30 cellular contexts compared by ENCODE assay signal in genomic region chr15:44804303-44805046, GRCh38.
A peak's percentile ranks its signal among the peaks of the same experiment; 100 is the strongest.
DNase-seq lines count a peak whose midpoint lies in the region; ATAC-seq and TF ChIP-seq lines count a peak whose summit lies in the region.
"Had no signal": no experiment of that assay in that cellular context is flagged by ENCODE, and none has a peak within 500 bp of the region (broad histone marks: within the 10 kb centered on the region; RNA-seq: fewer than 3 reads in every experiment).

No MANE protein-coding gene starts in this region.

- CTCF ChIA-PET in GM10248 (lab: Yijun Ruan, JAX): interaction anchor here (1.2 kb wide), 1 partner anchor 18 kb away, joined by 3 read pairs; no protein-coding TSS in a partner anchor

- ATAC-seq in GM19395 (IDR thresholded peaks at IDR 0.05; ENCODE audit: unreplicated experiment) (peak; percentile 49), GM18502 (IDR thresholded peaks at IDR 0.05; ENCODE audit: poor library complexity, unreplicated experiment) (no peak)
- ATAC-seq: GM23338, left cardiac atrium had no signal

- no peak overlapping the region for H3K4me3 ChIP-seq in OCI-LY3 (ENCODE audit: low read length)
- H3K4me3 ChIP-seq: GM23338, hepatocyte, prostate gland, stomach, thyroid gland had no signal

- H4K20me1 ChIP-seq in OCI-LY3 (ENCODE audit: insufficient read depth, low read length): no peaks in the 10 kb centered on the region

- peaks cover 67% of the 10 kb centered on the region for H3K4me1 ChIP-seq in OCI-LY3 (ENCODE audit: low read length)
- H3K4me1 ChIP-seq: prostate gland, stomach, thyroid gland had no signal

- POLR2A ChIA-PET in GM10248 (lab: Yijun Ruan, JAX): no interaction called here

- H3K27me3 ChIP-seq in OCI-LY3 (ENCODE audit: low read depth, low read length): no peaks in the 10 kb centered on the region
- H3K27me3 ChIP-seq: hepatocyte, neutrophil, stomach, thyroid gland had no signal

- peak; percentile 12 for DNase-seq in GM10248 (ENCODE audit: extremely low spot score)
- DNase-seq in glomerular endothelial cell (ENCODE audit: extremely low read depth, low read depth, low spot score): peak; percentile 77
- DNase-seq in erythroblast (lab: John Stamatoyannopoulos, UW): no peak
- no peak for DNase-seq in DMS153 (lab: John Stamatoyannopoulos, UW)
- DNase-seq in NCI-H1694 treated with DMSO at 0.1 percent for 48 hours (lab: John Stamatoyannopoulos, UW): no peak
- DNase-seq: activated B cell treated with CpG ODN at 0.5 μM for 24 hours; activated CD4-positive, alpha-beta T cell treated with anti-CD3 and anti-CD28 coated beads, Interleukin-2, amount 50 U/mL, for 48 hours; activated naive CD4-positive, alpha-beta T cell treated with anti-CD3 and anti-CD28 coated beads, Interleukin-2, amount 50 U/mL, for 16 hours; amniotic stem cell; brain microvascular endothelial cell; CD8-positive, alpha-beta memory T cell; DMS 273 treated with DMSO at 0.1 percent for 48 hours; effector CD4-positive, alpha-beta T cell; foreskin melanocyte; HFFc6; KG1; left cardiac atrium; NCI-H1436; NCI-H446; NCI-H82; RPMI8226; stomach; thyroid gland had no signal

- TF ChIP-seq CTCF in GM10248 (IDR thresholded peaks at IDR 0.05; ENCODE audit: control extremely low read depth, extremely low read depth, low read depth, missing control alignments) (no peak), OCI-LY3 (IDR thresholded peaks at IDR 0.05; ENCODE audit: low read depth, low read length) (no peak)

- H3K79me2 ChIP-seq in OCI-LY3 (ENCODE audit: low read length): no peaks in the 10 kb centered on the region
- H3K79me2 ChIP-seq: hepatocyte had no signal

- H3K9me3 ChIP-seq in OCI-LY3 (ENCODE audit: insufficient read depth, low read length): no peaks in the 10 kb centered on the region
- H3K9me3 ChIP-seq: neutrophil, prostate gland, stomach, thyroid gland had no signal

- peak overlapping the region; percentile 41 for H3K4me2 ChIP-seq in OCI-LY3 (ENCODE audit: low read length)
- H3K4me2 ChIP-seq: GM23338, hepatocyte had no signal

- H3K36me3 ChIP-seq in OCI-LY3 (replicated peaks; ENCODE audit: low read depth, low read length): no peaks in the 10 kb centered on the region
- H3K36me3 ChIP-seq: brain microvascular endothelial cell, neutrophil, prostate gland, stomach, thyroid gland had no signal

- no peak for TF ChIP-seq POLR2A in erythroblast (IDR thresholded peaks at IDR 0.05; ENCODE audit: low read length)

- H2AFZ ChIP-seq in OCI-LY3 (ENCODE audit: low read depth, low read length): peak overlapping the region; percentile 17; the same call in 1 of the 2 replicates
- H2AFZ ChIP-seq: GM23338, hepatocyte had no signal

- no peak overlapping the region; the same call in 1 of the 2 replicates for H3K9ac ChIP-seq in OCI-LY3 (ENCODE audit: low read length)

- H3K27ac ChIP-seq in OCI-LY3 (ENCODE audit: low read length): peak overlapping the region; percentile 62
- H3K27ac ChIP-seq: brain microvascular endothelial cell, hepatocyte, neutrophil, prostate gland, stomach, thyroid gland had no signal

Comparison
In these comparisons a context has a peak if more than half of its experiments do, and no peak if none do; other contexts are left out.
1. DNase-seq: peak in GM10248 (single experiment) and glomerular endothelial cell (single experiment); none in erythroblast (0 of 2), DMS153 (single experiment) and NCI-H1694 treated with DMSO at 0.1 percent for 48 hours (single experiment).